ENCODE assay signal across 8 cellular contexts in the genomic region with DNA sequence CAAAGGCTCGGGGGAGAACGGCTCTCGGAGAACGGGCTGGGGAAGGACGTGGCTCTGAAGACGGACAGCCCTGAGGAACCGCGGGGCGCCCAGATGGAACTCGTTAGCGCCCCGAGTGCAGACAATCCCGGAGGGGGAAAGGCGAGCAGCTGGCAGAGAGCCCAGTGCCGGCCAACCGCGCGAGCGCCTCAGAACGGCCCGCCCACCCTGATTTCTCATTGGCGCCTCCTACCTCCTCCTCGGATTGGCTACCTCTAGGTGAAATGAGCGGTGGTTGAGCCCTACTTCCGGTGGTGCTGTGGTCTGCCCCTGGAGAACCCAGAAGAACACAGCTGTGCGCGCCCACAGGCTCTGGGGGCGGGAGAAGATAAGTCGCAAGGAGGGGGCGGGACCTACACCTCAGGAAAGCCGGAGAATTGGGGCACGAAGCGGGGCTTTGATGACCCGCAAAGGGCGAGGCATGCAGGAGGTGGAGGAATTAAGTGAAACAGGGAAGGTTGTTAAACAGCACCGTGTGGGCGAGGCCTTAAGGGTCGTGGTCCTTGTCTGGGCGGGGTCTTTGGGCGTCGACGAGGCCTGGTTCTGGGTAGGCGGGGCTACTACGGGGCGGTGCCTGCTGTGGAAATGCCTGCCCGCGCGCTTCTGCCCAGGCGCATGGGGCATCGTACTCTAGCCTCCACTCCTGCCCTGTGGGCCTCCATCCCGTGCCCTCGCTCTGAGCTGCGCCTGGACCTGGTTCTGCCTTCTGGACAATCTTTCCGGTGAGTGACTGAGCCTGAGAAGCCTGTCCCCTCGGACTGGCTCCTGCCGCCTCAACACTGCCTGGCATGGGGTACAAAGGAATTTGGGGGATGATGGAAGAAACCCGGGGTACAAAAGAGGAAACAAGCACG. TPM values are rescaled to one million over a fixed set of nuclear protein-coding genes. Genes with fewer than 3 reads are reported as not detected.
DNase-seq lines count a peak whose midpoint lies in the region; ATAC-seq and TF ChIP-seq lines count a peak whose summit lies in the region.

Gene OGG1 (plus strand): TSS at position 290 of the 893 bp plus-strand sequence. CDS start 335 bp downstream, at position 625.

- no peak for TF ChIP-seq CTCF in SK-N-SH (IDR thresholded peaks at IDR 0.05)

- 1% methylated on average over 35 of the region's 58 CpGs for WGBS in SK-N-SH (ENCODE audit: low lambda C conversion rate)

- H3K4me3 ChIP-seq in SK-N-SH (ENCODE audit: low read depth in 2 of 2, low read length in 1 of 2) = peak within 1 kb of the TSS; percentile 79 to 99

- no peaks in the 10 kb centered on the region for H3K27me3 ChIP-seq in SK-N-SH (ENCODE audit: insufficient read depth)

- CTCF ChIA-PET in SK-N-SH (lab: Yijun Ruan, JAX) = interaction anchor here (0.9 to 1.3 kb wide), 4 partner anchors 17 to 29 kb away, joined by 3 to 5 read pairs (median 4); partner anchors contain the start of gene BRPF1

- peaks cover 37 to 48% of the 10 kb centered on the region in 2 experiments for H3K36me3 ChIP-seq in SK-N-SH (replicated peaks in 1 of 2; ENCODE audit: control insufficient read depth in 1 of 2, insufficient read depth in 2 of 2, low read length in 1 of 2)

- H3K9me2 ChIP-seq in SK-N-SH = no peaks in the 10 kb centered on the region

- H2AFZ ChIP-seq in SK-N-SH (ENCODE audit: low read depth) = peak within 1 kb of the TSS; percentile 90

- POLR2A ChIA-PET in SK-N-SH (lab: Yijun Ruan, JAX) = interaction anchor here (0.6 to 3.3 kb wide), 16 partner anchors 12 to 387 kb away, joined by 3 to 22 read pairs (median 4); partner anchors contain the start of genes ARPC4, BRPF1, CAMK1 and MTMR14

- no peaks in the 10 kb centered on the region for H4K20me1 ChIP-seq in SK-N-SH (ENCODE audit: insufficient read depth)

- peak within 1 kb of the TSS; percentile 74 for H3K9ac ChIP-seq in SK-N-SH

- H3F3A ChIP-seq in SK-N-SH (replicated peaks; ENCODE audit: insufficient read depth) = peaks cover 30% of the 10 kb centered on the region

- no peaks in the 10 kb centered on the region for H3K9me3 ChIP-seq in SK-N-SH

- DNase-seq in GM04504 (ENCODE audit: low read depth) (peak; percentile 98), NCI-H1048 (lab: John Stamatoyannopoulos, UW) (peak; percentile 95), SK-N-SH (peak; percentile 97), globus pallidus (ENCODE audit: low spot score) (peak; percentile 97), occipital lobe (lab: John Stamatoyannopoulos, UW) (peak; percentile 97)
- peak; percentile 95 for DNase-seq in activated naive CD4-positive, alpha-beta T cell treated with anti-CD3 and anti-CD28 coated beads, Interleukin-2, amount 50 U/mL, for 16 hours

- H3K4me1 ChIP-seq in SK-N-SH (ENCODE audit: control insufficient read depth in 1 of 2, insufficient read depth in 2 of 2, low read depth in 1 of 2, low read length in 1 of 2) = peaks cover 17 to 24% of the 10 kb centered on the region in 2 experiments

- H3K4me2 ChIP-seq in SK-N-SH = peak within 1 kb of the TSS; percentile 97

- H3K79me2 ChIP-seq in SK-N-SH (ENCODE audit: insufficient read depth) = peaks cover 31% of the 10 kb centered on the region

- H3K27ac ChIP-seq in SK-N-SH (ENCODE audit: low read depth in 2 of 2, low read length in 1 of 2) (peak within 1 kb of the TSS; percentile 93 to 99), temporal lobe (ENCODE audit: low read depth, low read length) (peak within 1 kb of the TSS; percentile 92)

- no peak for TF ChIP-seq RAD21 in SK-N-SH (IDR thresholded peaks at IDR 0.05; ENCODE audit: low read length)

- TF ChIP-seq EP300 in SK-N-SH (IDR thresholded peaks at IDR 0.05; ENCODE audit: borderline replicate concordance in 1 of 2, low read depth in 1 of 2, low read length in 1 of 2) = peak in 1 of 2 experiments; percentile 32; a peak in 2 of 4 replicates

- ATAC-seq in HG02571 (IDR thresholded peaks at IDR 0.05; ENCODE audit: unreplicated experiment) = peak; percentile 93

TF ChIP-seq in SK-N-SH, 30 proteins besides CTCF, POLR2A, EP300 and RAD21 (continues in another document):
- TF ChIP-seq USF2 (IDR thresholded peaks at IDR 0.05; ENCODE audit: borderline replicate concordance, low read depth, low read length) (no peak), IRF3 (IDR thresholded peaks at IDR 0.05; ENCODE audit: low read depth, low read length) (no peak), CHD2 (IDR thresholded peaks at IDR 0.05; ENCODE audit: low read length, partially characterized antibody) (peak; percentile 51), SMC3 (IDR thresholded peaks at IDR 0.05; ENCODE audit: low read depth, low read length) (peak; percentile 2; the same call in 1 of the 2 replicates), RFX5 (IDR thresholded peaks at IDR 0.05; ENCODE audit: low read length) (no peak; the same call in 1 of the 2 replicates), MAX (IDR thresholded peaks at IDR 0.05; ENCODE audit: low read depth) (peak; percentile 83), FOXM1 (IDR thresholded peaks at IDR 0.05; ENCODE audit: low read depth) (no peak), JUND (IDR thresholded peaks at IDR 0.05) (no peak; the same call in 1 of the 2 replicates), YY1 (IDR thresholded peaks at IDR 0.05; ENCODE audit: low read depth) (0 out of 2 replicates have a peak, but pooled peaks have one; percentile 13), FOSL2 (IDR thresholded peaks at IDR 0.05; ENCODE audit: borderline replicate concordance, low read depth) (no peak), RCOR1 (IDR thresholded peaks at IDR 0.05; ENCODE audit: low read length) (peak; percentile 35; the same call in 1 of the 2 replicates), ELF1 (IDR thresholded peaks at IDR 0.05) (peak; percentile 60), RXRA (IDR thresholded peaks at IDR 0.05; ENCODE audit: borderline replicate concordance, low read depth) (no peak), POLR2AphosphoS5 (IDR thresholded peaks at IDR 0.05; ENCODE audit: low read depth, low read length) (peak; percentile 72), MXI1 (IDR thresholded peaks at IDR 0.05; ENCODE audit: low read depth, low read length) (peak; percentile 92), TAF1 (IDR thresholded peaks at IDR 0.05; ENCODE audit: borderline replicate concordance, low read depth, low read length) (peak; percentile 58; the same call in 1 of the 2 replicates), USF1 (IDR thresholded peaks at IDR 0.05; ENCODE audit: borderline replicate concordance, low read depth) (peak; percentile 10; the same call in 1 of the 2 replicates), SIN3A (IDR thresholded peaks at IDR 0.05; ENCODE audit: borderline replicate concordance, low read depth, low read length) (peak; percentile 59; the same call in 1 of the 2 replicates)
- TF ChIP-seq, protein P1, sequence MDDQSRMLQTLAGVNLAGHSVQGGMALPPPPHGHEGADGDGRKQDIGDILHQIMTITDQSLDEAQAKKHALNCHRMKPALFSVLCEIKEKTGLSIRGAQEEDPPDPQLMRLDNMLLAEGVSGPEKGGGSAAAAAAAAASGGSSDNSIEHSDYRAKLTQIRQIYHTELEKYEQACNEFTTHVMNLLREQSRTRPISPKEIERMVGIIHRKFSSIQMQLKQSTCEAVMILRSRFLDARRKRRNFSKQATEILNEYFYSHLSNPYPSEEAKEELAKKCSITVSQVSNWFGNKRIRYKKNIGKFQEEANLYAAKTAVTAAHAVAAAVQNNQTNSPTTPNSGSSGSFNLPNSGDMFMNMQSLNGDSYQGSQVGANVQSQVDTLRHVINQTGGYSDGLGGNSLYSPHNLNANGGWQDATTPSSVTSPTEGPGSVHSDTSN (IDR thresholded peaks at IDR 0.05) = peak; percentile 46

RNA-seq across cellular contexts. Expression of gene OGG1, which starts in this region (rescaled TPM):
- polyA plus RNA-seq in SK-N-SH (2012; rRNA removed) = 26.8 and 30.9 TPM in 2 replicates
- 15.2 and 22.6 TPM in 2 replicates for polyA plus RNA-seq in SK-N-SH (2012; cell fraction: cytosol; rRNA removed)
- polyA plus RNA-seq in SK-N-SH (2012; cell fraction: nucleus; rRNA removed) = 48.8 and 49.9 TPM in 2 replicates
- 61.3 TPM for total RNA-seq in occipital lobe
- total RNA-seq in temporal lobe = 51.9 TPM

Comparison
In these comparisons a context has a peak if more than half of its experiments do, and no peak if none do; other contexts are left out.
1. Peak in every context shown above with its lines: DNase-seq, ATAC-seq, H3K4me3 ChIP-seq and H3K27ac ChIP-seq.